Comparison of ENCODE assay signal across 1 cellular context in the genomic region with DNA sequence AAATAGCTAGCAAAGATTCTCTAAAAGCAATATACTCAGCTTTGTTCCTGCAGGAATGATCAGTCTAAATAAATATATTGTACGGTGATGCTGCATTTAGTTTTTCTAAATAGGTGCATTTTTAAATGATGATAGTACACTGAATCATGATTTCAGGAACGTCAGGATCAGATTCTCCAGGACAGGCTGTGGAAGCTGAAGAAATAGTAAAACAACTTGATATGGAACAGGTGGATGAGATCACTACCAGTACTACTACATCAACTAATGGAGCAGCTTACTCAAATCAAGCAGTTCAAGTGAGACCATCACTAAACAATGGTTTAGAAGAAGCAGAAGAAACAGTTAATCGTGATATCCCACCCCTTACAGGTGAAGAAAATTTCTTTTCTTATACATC.
TF ChIP-seq lines count a peak whose summit lies in the region.

No MANE protein-coding gene starts in this region.

TF ChIP-seq in SK-N-SH, 30 proteins besides CTCF, POLR2A, EP300 and RAD21 (continued from another document):
- TF ChIP-seq, protein P1, sequence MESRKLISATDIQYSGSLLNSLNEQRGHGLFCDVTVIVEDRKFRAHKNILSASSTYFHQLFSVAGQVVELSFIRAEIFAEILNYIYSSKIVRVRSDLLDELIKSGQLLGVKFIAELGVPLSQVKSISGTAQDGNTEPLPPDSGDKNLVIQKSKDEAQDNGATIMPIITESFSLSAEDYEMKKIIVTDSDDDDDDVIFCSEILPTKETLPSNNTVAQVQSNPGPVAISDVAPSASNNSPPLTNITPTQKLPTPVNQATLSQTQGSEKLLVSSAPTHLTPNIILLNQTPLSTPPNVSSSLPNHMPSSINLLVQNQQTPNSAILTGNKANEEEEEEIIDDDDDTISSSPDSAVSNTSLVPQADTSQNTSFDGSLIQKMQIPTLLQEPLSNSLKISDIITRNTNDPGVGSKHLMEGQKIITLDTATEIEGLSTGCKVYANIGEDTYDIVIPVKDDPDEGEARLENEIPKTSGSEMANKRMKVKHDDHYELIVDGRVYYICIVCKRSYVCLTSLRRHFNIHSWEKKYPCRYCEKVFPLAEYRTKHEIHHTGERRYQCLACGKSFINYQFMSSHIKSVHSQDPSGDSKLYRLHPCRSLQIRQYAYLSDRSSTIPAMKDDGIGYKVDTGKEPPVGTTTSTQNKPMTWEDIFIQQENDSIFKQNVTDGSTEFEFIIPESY (IDR thresholded peaks at IDR 0.05; ENCODE audit: borderline replicate concordance, low read depth) = no peak
- TF ChIP-seq RXRA (IDR thresholded peaks at IDR 0.05; ENCODE audit: borderline replicate concordance, low read depth) = no peak
- no peak for TF ChIP-seq TEAD4 (IDR thresholded peaks at IDR 0.05; ENCODE audit: borderline replicate concordance, insufficient read depth)
